In the genomic region with DNA sequence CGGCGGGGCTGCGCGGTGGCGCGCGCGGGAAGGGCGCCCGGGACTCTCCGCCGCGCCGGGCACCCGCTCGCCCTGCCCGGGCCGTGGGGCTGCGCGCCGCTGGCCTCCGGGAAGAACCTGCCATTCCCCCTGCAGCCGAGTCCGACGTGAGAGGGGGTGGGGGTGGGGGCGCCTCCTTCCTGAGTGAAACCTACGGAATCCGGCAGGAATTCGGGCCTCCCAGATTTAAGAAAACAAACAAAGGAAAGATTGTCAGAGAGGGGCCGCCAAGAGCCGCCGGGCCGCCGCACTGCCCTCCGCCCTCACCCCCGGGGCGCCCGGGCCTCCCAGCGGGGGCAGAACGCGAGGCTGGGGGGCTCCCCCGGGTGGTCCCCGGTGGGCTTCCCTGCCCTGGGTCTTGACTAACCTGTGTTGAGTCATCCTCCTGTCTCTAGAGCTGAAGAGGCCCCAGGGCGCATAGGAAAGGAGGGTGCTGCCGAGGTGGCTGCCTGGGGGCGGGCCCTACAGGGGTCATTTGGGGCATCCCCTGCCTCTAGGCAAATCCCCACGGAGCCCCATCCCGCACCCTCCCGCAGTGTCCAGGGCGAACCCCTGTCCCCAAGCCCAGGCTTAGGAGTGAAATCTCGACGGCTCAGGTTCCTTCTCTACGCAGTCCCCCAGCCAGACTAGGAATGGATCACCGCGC, we compare ENCODE assay signal across 8 cellular contexts. TPM values are rescaled to one million over a fixed set of nuclear protein-coding genes. Genes with fewer than 3 reads are reported as not detected.
A peak's percentile ranks its signal among the peaks of the same experiment; 100 is the strongest.
DNase-seq lines count a peak whose midpoint lies in the region; ATAC-seq and TF ChIP-seq lines count a peak whose summit lies in the region.

No MANE protein-coding gene starts in this region.

- intact Hi-C loops in activated CD8-positive, alpha-beta T cell treated with anti-CD3 and anti-CD28 coated beads for 36 hours (cut with micrococcal nuclease), result no loop called here

- no peaks in the 10 kb centered on the region for H3K36me3 Mint-ChIP-seq in activated CD8-positive, alpha-beta T cell treated with anti-CD3 and anti-CD28 coated beads for 36 hours (ENCODE audit: low read depth)

- POLR2A ChIA-PET in activated CD8-positive, alpha-beta T cell treated with anti-CD3 and anti-CD28 coated beads for 36 hours (lab: Charles Lee), result no interaction called here

- DNase-seq in ACHN, result peak; percentile 4
- DNase-seq in GM13977 (ENCODE audit: low spot score), result peak; percentile 84
- DNase-seq in activated CD8-positive, alpha-beta T cell treated with anti-CD3 and anti-CD28 coated beads for 36 hours, result peak; percentile 56
- peak; percentile 71 for DNase-seq in hepatic stellate cell (ENCODE audit: low spot score)
- no peak for DNase-seq in skeletal muscle cell (ENCODE audit: low read depth)
- no peak for DNase-seq in DMS153 (lab: John Stamatoyannopoulos, UW)
- no peak for DNase-seq in RKO (ENCODE audit: low spot score)
- no peak for DNase-seq in LoVo (ENCODE audit: low spot score)

- in situ Hi-C loops in ACHN (cut with HindIII; ENCODE audit: low pct_ligation_motif_present, low pct_unique_long_range_greater_than_20kb, low sequenced_read_pairs), result no loop called here
- in situ Hi-C loops in GM13977 (cut with MboI; ENCODE audit: low pct_unique_long_range_greater_than_20kb, low sequenced_read_pairs, unreplicated experiment), result no loop called here

- ATAC-seq in activated CD8-positive, alpha-beta T cell treated with anti-CD3 and anti-CD28 coated beads for 36 hours, result peak; percentile 79

- TF ChIP-seq CTCF in GM13977 (IDR thresholded peaks at IDR 0.05; ENCODE audit: extremely low read depth, insufficient read depth, missing control alignments), result no peak
- no peak for TF ChIP-seq CTCF in activated CD8-positive, alpha-beta T cell treated with anti-CD3 and anti-CD28 coated beads for 36 hours (IDR thresholded peaks at IDR 0.05)

- no peak overlapping the region for H3K27ac Mint-ChIP-seq in activated CD8-positive, alpha-beta T cell treated with anti-CD3 and anti-CD28 coated beads for 36 hours

- H3K4me3 Mint-ChIP-seq in activated CD8-positive, alpha-beta T cell treated with anti-CD3 and anti-CD28 coated beads for 36 hours, result peak overlapping the region; percentile 57

- H3K4me3 ChIP-seq in skeletal muscle cell (ENCODE audit: low read depth, low read length), result peak overlapping the region; percentile 32

- peaks cover 15% of the 10 kb centered on the region for H3K4me1 Mint-ChIP-seq in activated CD8-positive, alpha-beta T cell treated with anti-CD3 and anti-CD28 coated beads for 36 hours (ENCODE audit: low read depth)

- no peaks in the 10 kb centered on the region for H3K9me3 Mint-ChIP-seq in activated CD8-positive, alpha-beta T cell treated with anti-CD3 and anti-CD28 coated beads for 36 hours

- CTCF ChIA-PET in activated CD8-positive, alpha-beta T cell treated with anti-CD3 and anti-CD28 coated beads for 36 hours (lab: Charles Lee), result interaction anchor here (0.9 to 1.7 kb wide), 2 partner anchors 19 to 136 kb away, joined by 3 to 4 read pairs; no protein-coding TSS in a partner anchor

- peaks cover 61% of the 10 kb centered on the region for H3K27me3 Mint-ChIP-seq in activated CD8-positive, alpha-beta T cell treated with anti-CD3 and anti-CD28 coated beads for 36 hours

RNA-seq across cellular contexts. Expression of a gene that starts 42.2 kb away (rescaled TPM):
- 10 to 100 TPM; 11.0 to 11.8 TPM for total RNA-seq in activated CD8-positive, alpha-beta T cell treated with anti-CD3 and anti-CD28 coated beads for 36 hours

Comparison
In these comparisons a context has a peak if more than half of its experiments do, and no peak if none do; other contexts are left out.
1. DNase-seq: peak in ACHN (single experiment), GM13977 (single experiment), activated CD8-positive, alpha-beta T cell treated with anti-CD3 and anti-CD28 coated beads for 36 hours (single experiment) and hepatic stellate cell (single experiment); none in skeletal muscle cell (single experiment), DMS153 (single experiment), RKO (single experiment) and LoVo (single experiment).